In the genomic region with DNA sequence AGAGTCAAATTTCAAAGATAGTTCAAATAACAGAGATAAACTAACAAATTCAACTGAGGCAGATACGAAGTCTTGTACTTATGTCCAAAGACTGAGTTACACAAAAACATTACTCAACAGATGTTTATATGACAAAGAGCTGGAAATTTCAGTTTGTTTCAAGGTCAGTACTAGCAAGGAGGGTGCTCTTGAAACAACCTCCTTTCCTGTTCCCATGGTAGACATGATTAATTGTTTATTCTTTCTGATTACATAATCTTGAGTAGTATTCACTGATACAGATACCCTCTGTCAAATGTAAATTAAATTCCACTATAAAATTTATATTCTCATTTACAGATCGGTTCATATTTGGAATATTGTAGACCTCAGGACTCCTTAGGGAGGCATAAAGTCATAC, we compare ENCODE assay signal across 16 cellular contexts. TPM values are rescaled to one million over a fixed set of nuclear protein-coding genes. Genes with fewer than 3 reads are reported as not detected.
DNase-seq lines count a peak whose midpoint lies in the region; ATAC-seq and TF ChIP-seq lines count a peak whose summit lies in the region.
"Had no signal": no experiment of that assay in that cellular context is flagged by ENCODE, and none has a peak within 500 bp of the region (broad histone marks: within the 10 kb centered on the region; RNA-seq: fewer than 3 reads in every experiment).

No MANE protein-coding gene starts in this region.

- no peaks in the 10 kb centered on the region for H3K27me3 ChIP-seq in mesenchymal stem cell (ENCODE audit: control insufficient read depth in 1 of 2, insufficient read depth in 1 of 2, low read length in 2 of 2)
- H3K27me3 ChIP-seq in heart left ventricle = no peaks in the 10 kb centered on the region

- no peak overlapping the region for H3K4me2 ChIP-seq in mesenchymal stem cell (ENCODE audit: low read length, poor library complexity, severe bottlenecking)

- no peak overlapping the region for H3K4ac ChIP-seq in mesenchymal stem cell (ENCODE audit: low read depth in 1 of 2, low read length in 2 of 2)

- no peak overlapping the region for H2BK15ac ChIP-seq in mesenchymal stem cell (ENCODE audit: low read depth, poor library complexity, severe bottlenecking)

- no peak overlapping the region for H2AFZ ChIP-seq in mesenchymal stem cell (ENCODE audit: low read depth, low read length)
- H2AFZ ChIP-seq: GM23248 had no signal

- TF ChIP-seq CTCF in VCaP (conservative IDR thresholded peaks at IDR 0.05) (no peak), fibroblast of mammary gland (conservative IDR thresholded peaks at IDR 0.05; ENCODE audit: control insufficient read depth, insufficient read depth, low read depth, low read length) (no peak), heart left ventricle (IDR thresholded peaks at IDR 0.05) (no peak)

- H3K79me1 ChIP-seq in mesenchymal stem cell (replicated peaks; ENCODE audit: low read length, poor library complexity, severe bottlenecking) = no peaks in the 10 kb centered on the region

- 0% methylated on average over 1 of the region's 2 CpGs for WGBS in mesenchymal stem cell
- 32 to 58% (median 46%) methylated on average over 2 of the region's 2 CpGs for WGBS in heart left ventricle, 4 donors

- 0 out of 2 replicates have a peak overlapping the region, but pooled peaks have one; percentile 10 for H3K27ac ChIP-seq in VCaP
- H3K27ac ChIP-seq in mesenchymal stem cell (ENCODE audit: low read length, poor library complexity, severe bottlenecking) = no peak overlapping the region
- no peak overlapping the region for H3K27ac ChIP-seq in heart left ventricle
- H3K27ac ChIP-seq: GM23248 had no signal

- no peak for TF ChIP-seq POLR2A in heart left ventricle (IDR thresholded peaks at IDR 0.05)

- no peak overlapping the region for H3K14ac ChIP-seq in mesenchymal stem cell (ENCODE audit: low read length in 2 of 2)

- H3K9me3 ChIP-seq in mesenchymal stem cell (ENCODE audit: control insufficient read depth, low read length) (no peaks in the 10 kb centered on the region), heart left ventricle (no peaks in the 10 kb centered on the region)
- H3K9me3 ChIP-seq: Caco-2 had no signal

- no peak overlapping the region for H2BK12ac ChIP-seq in mesenchymal stem cell (ENCODE audit: low read length in 2 of 2)

- no peak overlapping the region for H3K18ac ChIP-seq in mesenchymal stem cell (ENCODE audit: low read depth in 1 of 2, low read length in 2 of 2)

- no peak for ATAC-seq in heart left ventricle
- ATAC-seq: HCT116 had no signal

- H3K4me1 ChIP-seq in mesenchymal stem cell (ENCODE audit: control insufficient read depth, insufficient read depth, low read depth, low read length) (no peaks in the 10 kb centered on the region), heart left ventricle (no peaks in the 10 kb centered on the region)

- H3K4me3 ChIP-seq in fibroblast of mammary gland (ENCODE audit: control insufficient read depth, low read depth, low read length) = no peak overlapping the region
- no peak overlapping the region for H3K4me3 ChIP-seq in mesenchymal stem cell (ENCODE audit: insufficient read depth in 1 of 2, low read depth in 1 of 2, low read length in 2 of 2)
- H3K4me3 ChIP-seq in heart left ventricle = no peak overlapping the region
- H3K4me3 ChIP-seq: GM23248 had no signal

- H4K91ac ChIP-seq in mesenchymal stem cell (ENCODE audit: low read length) = no peak overlapping the region

- H4K8ac ChIP-seq in mesenchymal stem cell (ENCODE audit: low read length) = no peak overlapping the region

- H3K23ac ChIP-seq in mesenchymal stem cell (ENCODE audit: low read length in 2 of 2) = no peak overlapping the region

- H2BK5ac ChIP-seq in mesenchymal stem cell (ENCODE audit: low read depth, low read length, poor library complexity, severe bottlenecking) = no peak overlapping the region

- H3K9ac ChIP-seq in mesenchymal stem cell (ENCODE audit: low read length) = no peak overlapping the region
- H3K9ac ChIP-seq: GM23248 had no signal

- no peaks in the 10 kb centered on the region for H3K36me3 ChIP-seq in mesenchymal stem cell (ENCODE audit: control insufficient read depth in 1 of 2, insufficient read depth in 2 of 2, low read depth in 1 of 2, low read length in 2 of 2)
- H3K36me3 ChIP-seq in heart left ventricle = no peaks in the 10 kb centered on the region

- H2BK120ac ChIP-seq in mesenchymal stem cell (ENCODE audit: low read depth, low read length) = no peak overlapping the region

- DNase-seq in HCEC 1CT (peak; percentile 29), fibroblast of mammary gland (ENCODE audit: low read depth) (peak; percentile 5), mesenchymal stem cell (peak; percentile 4), heart left ventricle (no peak), dermis blood vessel endothelial cell (no peak)
- DNase-seq in stimulated activated CD8-positive, alpha-beta memory T cell treated with anti-CD3 and anti-CD28 coated beads, Interleukin-4, amount 100 ng/mL, for 48 hours = no peak
- DNase-seq: Caco-2; CD4-positive, alpha-beta T cell; GM23248; NCI-H1105; NCI-H2081; NK-92 treated with Interleukin-12 subunit alpha and Interleukin-12 subunit beta, amount 100 ng/mL, for 24 hours; Right ventricle myocardium superior had no signal

- intact Hi-C loops in heart left ventricle (cut with DNase I) = no loop called here

- no peak overlapping the region for H2AK5ac ChIP-seq in mesenchymal stem cell (ENCODE audit: low read length, severe bottlenecking)

RNA-seq across cellular contexts. Expression of a gene that starts 23.4 kb away (rescaled TPM):
- polyA plus RNA-seq in mesenchymal stem cell (2013, experiment 1 of 2) = not detected
- not detected for polyA plus RNA-seq in mesenchymal stem cell (2013, experiment 2 of 2)
- total RNA-seq in heart left ventricle = 1 to 10 TPM in 1 of 9 donors, under 1 TPM in 2, not detected in 6; 0.23 to 1.5 (median 0.27) TPM
- under 1 TPM; 0.26 to 0.30 TPM for polyA plus RNA-seq in heart left ventricle
- 0.23 TPM in 1 of 2 replicates, not detected in the other for total RNA-seq in dermis blood vessel endothelial cell
- total RNA-seq: CD4-positive, alpha-beta T cell; GM23248; Right ventricle myocardium superior had no signal
- polyA plus RNA-seq: BJ, GM23248 had no signal

Comparison
In these comparisons a context has a peak if more than half of its experiments do, and no peak if none do; other contexts are left out.
1. DNase-seq: peak in HCEC 1CT (single experiment), fibroblast of mammary gland (single experiment) and mesenchymal stem cell (single experiment); none in heart left ventricle (0 of 5), dermis blood vessel endothelial cell (single experiment) and stimulated activated CD8-positive, alpha-beta memory T cell treated with anti-CD3 and anti-CD28 coated beads, Interleukin-4, amount 100 ng/mL, for 48 hours (single experiment).